In the genomic region with DNA sequence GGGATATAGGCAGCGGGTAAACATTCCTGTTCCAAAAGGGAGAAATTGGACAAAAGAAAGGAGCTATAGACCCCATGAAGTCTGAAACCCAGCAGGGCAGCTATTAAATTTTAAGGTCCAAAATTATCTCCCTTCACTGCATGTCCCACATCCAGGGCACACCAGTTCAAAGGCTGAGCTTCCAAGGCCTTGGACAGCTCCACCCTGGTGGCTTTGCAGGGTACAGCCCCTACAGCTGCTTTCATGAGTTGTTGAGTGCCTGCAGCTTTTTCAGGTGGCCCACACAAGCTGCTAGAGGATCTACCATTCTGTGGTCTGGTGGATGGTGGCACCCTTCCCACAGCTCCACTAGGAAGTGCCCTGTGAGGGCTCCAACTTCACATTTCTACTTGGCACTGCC, we compare ENCODE assay signal across 32 cellular contexts.
"Had no signal": no experiment of that assay in that cellular context is flagged by ENCODE, and none has a peak within 500 bp of the region (broad histone marks: within the 10 kb centered on the region; RNA-seq: fewer than 3 reads in every experiment).

No MANE protein-coding gene starts in this region.

- H3K27me3 Mint-ChIP-seq: activated CD4-positive, alpha-beta T cell treated with anti-CD3 and anti-CD28 coated beads, Interleukin-2, amount 10 ng/mL, durations not matched to agents 7 days and 5 days; activated naive CD4-positive, alpha-beta T cell treated with anti-CD3 and anti-CD28 coated beads, Interleukin-2, amount 10 ng/mL, durations not matched to agents 7 days and 5 days had no signal

- H3K9me3 ChIP-seq: ascending aorta, Peyer's patch had no signal

- FAIRE-seq: TTC549 had no signal

- H3K4me1 ChIP-seq: ascending aorta, Peyer's patch had no signal

- DNase-seq: activated CD4-positive, alpha-beta T cell treated with anti-CD3 and anti-CD28 coated beads for 36 hours; activated CD4-positive, alpha-beta T cell treated with anti-CD3 and anti-CD28 coated beads, Interleukin-2, amount 10 ng/mL, durations not matched to agents 7 days and 5 days; activated CD4-positive, alpha-beta T cell treated with anti-CD3 and anti-CD28 coated beads, Interleukin-2, amount 50 U/mL, for 48 hours; activated CD8-positive, alpha-beta T cell treated with anti-CD3 and anti-CD28 coated beads, Interleukin-2, amount 10 ng/mL, durations not matched to agents 7 days and 5 days; activated effector memory CD4-positive, alpha-beta T cell treated with Interleukin-2 at 50 U/mL for 16 hours; activated naive CD4-positive, alpha-beta T cell treated with anti-CD3 and anti-CD28 coated beads, Interleukin-2, amount 10 ng/mL, durations not matched to agents 7 days and 5 days; activated naive CD8-positive, alpha-beta T cell treated with anti-CD3 and anti-CD28 coated beads, Interleukin-2, amount 50 U/mL, for 24 hours; activated T-cell treated with anti-CD3 and anti-CD28 coated beads, Interleukin-2, amount 50 U/mL, for 24 hours; amniotic stem cell; MM.1S; MV-4-11; NCI-H1092 treated with DMSO at 0.1 percent for 48 hours; NCI-H1417; NCI-H146; NCI-H187; NCI-H2029 treated with DMSO at 0.1 percent for 48 hours; NCI-H2107; NCI-H2171; NCI-H510A; NCI-H526; NCI-H748 treated with DMSO at 0.1 percent for 48 hours; NK-92 treated with Interleukin-12 subunit alpha and Interleukin-12 subunit beta, amount 100 ng/mL, for 24 hours; PC-3; Peyer's patch; RPMI8226; SIG-M5; T1000 had no signal

- H3K36me3 ChIP-seq: ascending aorta, cardiac muscle cell, Peyer's patch had no signal

- H3K27ac ChIP-seq: ascending aorta, cardiac muscle cell, Peyer's patch had no signal

- H3K4me3 ChIP-seq: ascending aorta, cardiac muscle cell, Peyer's patch had no signal

- H3K27ac Mint-ChIP-seq: activated CD4-positive, alpha-beta T cell treated with anti-CD3 and anti-CD28 coated beads for 36 hours; activated CD4-positive, alpha-beta T cell treated with anti-CD3 and anti-CD28 coated beads, Interleukin-2, amount 10 ng/mL, durations not matched to agents 7 days and 5 days; activated CD8-positive, alpha-beta T cell treated with anti-CD3 and anti-CD28 coated beads, Interleukin-2, amount 10 ng/mL, durations not matched to agents 7 days and 5 days; activated naive CD4-positive, alpha-beta T cell treated with anti-CD3 and anti-CD28 coated beads, Interleukin-2, amount 10 ng/mL, durations not matched to agents 7 days and 5 days; activated naive CD8-positive, alpha-beta T cell; activated naive CD8-positive, alpha-beta T cell treated with anti-CD3 and anti-CD28 coated beads, Interleukin-2, amount 50 U/mL, for 24 hours; activated T-cell treated with anti-CD3 and anti-CD28 coated beads, Interleukin-2, amount 50 U/mL, for 24 hours had no signal

- H3K36me3 Mint-ChIP-seq: activated naive CD4-positive, alpha-beta T cell treated with anti-CD3 and anti-CD28 coated beads, Interleukin-2, amount 10 ng/mL, durations not matched to agents 7 days and 5 days; activated naive CD8-positive, alpha-beta T cell had no signal

- H3K9me3 Mint-ChIP-seq: activated CD4-positive, alpha-beta T cell treated with anti-CD3 and anti-CD28 coated beads, Interleukin-2, amount 10 ng/mL, durations not matched to agents 7 days and 5 days; activated naive CD4-positive, alpha-beta T cell treated with anti-CD3 and anti-CD28 coated beads, Interleukin-2, amount 10 ng/mL, durations not matched to agents 7 days and 5 days; activated T-cell treated with anti-CD3 and anti-CD28 coated beads, Interleukin-2, amount 50 U/mL, for 24 hours had no signal

- H3K4me1 Mint-ChIP-seq: activated CD4-positive, alpha-beta T cell treated with anti-CD3 and anti-CD28 coated beads for 36 hours; activated CD4-positive, alpha-beta T cell treated with anti-CD3 and anti-CD28 coated beads, Interleukin-2, amount 10 ng/mL, durations not matched to agents 7 days and 5 days; activated naive CD4-positive, alpha-beta T cell treated with anti-CD3 and anti-CD28 coated beads, Interleukin-2, amount 10 ng/mL, durations not matched to agents 7 days and 5 days; activated naive CD8-positive, alpha-beta T cell treated with anti-CD3 and anti-CD28 coated beads, Interleukin-2, amount 50 U/mL, for 24 hours had no signal

- H3K4me3 Mint-ChIP-seq: activated CD4-positive, alpha-beta T cell treated with anti-CD3 and anti-CD28 coated beads for 36 hours; activated CD4-positive, alpha-beta T cell treated with anti-CD3 and anti-CD28 coated beads, Interleukin-2, amount 10 ng/mL, durations not matched to agents 7 days and 5 days; activated CD8-positive, alpha-beta T cell treated with anti-CD3 and anti-CD28 coated beads, Interleukin-2, amount 10 ng/mL, durations not matched to agents 7 days and 5 days; activated naive CD4-positive, alpha-beta T cell treated with anti-CD3 and anti-CD28 coated beads, Interleukin-2, amount 10 ng/mL, durations not matched to agents 7 days and 5 days; activated naive CD8-positive, alpha-beta T cell; activated naive CD8-positive, alpha-beta T cell treated with anti-CD3 and anti-CD28 coated beads, Interleukin-2, amount 50 U/mL, for 24 hours; activated T-cell treated with anti-CD3 and anti-CD28 coated beads, Interleukin-2, amount 50 U/mL, for 24 hours had no signal

- ATAC-seq: activated CD4-positive, alpha-beta T cell treated with anti-CD3 and anti-CD28 coated beads for 36 hours; activated CD4-positive, CD25-positive, alpha-beta regulatory T cell treated with anti-CD3 and anti-CD28 coated beads, Interleukin-2, amount 50 U/mL, for 24 hours; activated CD8-positive, alpha-beta T cell treated with anti-CD3 and anti-CD28 coated beads, Interleukin-2, amount 10 ng/mL, durations not matched to agents 7 days and 5 days; activated naive CD8-positive, alpha-beta T cell treated with anti-CD3 and anti-CD28 coated beads, Interleukin-2, amount 50 U/mL, for 24 hours; PC-3 had no signal

- H3K27me3 ChIP-seq: ascending aorta, cardiac muscle cell, Peyer's patch had no signal
